Comparison of ENCODE assay signal across 10 cellular contexts in genomic region chr15:35481992-35482391, GRCh38.
DNase-seq lines count a peak whose midpoint lies in the region; ATAC-seq and TF ChIP-seq lines count a peak whose summit lies in the region.
"Had no signal": no experiment of that assay in that cellular context is flagged by ENCODE, and none has a peak within 500 bp of the region (broad histone marks: within the 10 kb centered on the region; RNA-seq: fewer than 3 reads in every experiment).

No MANE protein-coding gene starts in this region.

- no peaks in the 10 kb centered on the region for H3K27me3 ChIP-seq in SJCRH30
- no peaks in the 10 kb centered on the region for H3K27me3 ChIP-seq in thyroid gland
- H3K27me3 ChIP-seq in uterus, result no peaks in the 10 kb centered on the region

- no peaks in the 10 kb centered on the region for H3K36me3 ChIP-seq in SJCRH30
- H3K36me3 ChIP-seq in thyroid gland, result no peaks in the 10 kb centered on the region
- no peaks in the 10 kb centered on the region for H3K36me3 ChIP-seq in uterus

- TF ChIP-seq POLR2A in thyroid gland (IDR thresholded peaks at IDR 0.05) (no peak), uterus (IDR thresholded peaks at IDR 0.05) (no peak)

- DNase-seq in activated naive CD4-positive, alpha-beta T cell treated with anti-CD3 and anti-CD28 coated beads for 36 hours, result peak; percentile 26
- no peak for DNase-seq in activated naive CD4-positive, alpha-beta T cell (lab: John Stamatoyannopoulos, UW)
- DNase-seq in SJCRH30 (peak; percentile 69 to 76), fibroblast of the aortic adventitia (ENCODE audit: low read depth) (peak; percentile 90), thyroid gland (peak; percentile 3 to 22), uterus (no peak)
- no peak for DNase-seq in activated CD4-positive, alpha-beta T cell treated with anti-CD3 and anti-CD28 coated beads, Interleukin-2, amount 10 ng/mL, durations not matched to agents 7 days and 5 days
- DNase-seq: head of caudate nucleus had no signal

- no peak for ATAC-seq in HG03520 (IDR thresholded peaks at IDR 0.05; ENCODE audit: unreplicated experiment)

- no peak overlapping the region for H3K27ac ChIP-seq in SJCRH30
- no peak overlapping the region for H3K27ac ChIP-seq in thyroid gland
- no peak overlapping the region for H3K27ac ChIP-seq in uterus
- H3K27ac ChIP-seq: C4-2B had no signal

- H3K36me3 Mint-ChIP-seq in activated naive CD4-positive, alpha-beta T cell treated with anti-CD3 and anti-CD28 coated beads for 36 hours (ENCODE audit: low read depth), result peaks cover 20% of the 10 kb centered on the region
- peaks cover 10% of the 10 kb centered on the region for H3K36me3 Mint-ChIP-seq in activated CD4-positive, alpha-beta T cell treated with anti-CD3 and anti-CD28 coated beads, Interleukin-2, amount 10 ng/mL, durations not matched to agents 7 days and 5 days (ENCODE audit: low read depth)

- H3K4me1 Mint-ChIP-seq in activated naive CD4-positive, alpha-beta T cell treated with anti-CD3 and anti-CD28 coated beads for 36 hours (ENCODE audit: low read depth), result peaks cover 3% of the 10 kb centered on the region
- H3K4me1 Mint-ChIP-seq in activated CD4-positive, alpha-beta T cell treated with anti-CD3 and anti-CD28 coated beads, Interleukin-2, amount 10 ng/mL, durations not matched to agents 7 days and 5 days, result no peaks in the 10 kb centered on the region

- POLR2A ChIA-PET in activated CD4-positive, alpha-beta T cell treated with anti-CD3 and anti-CD28 coated beads, Interleukin-2, amount 10 ng/mL, durations not matched to agents 7 days and 5 days (lab: Charles Lee), result no interaction called here

- 61 to 64% methylated on average over 2 of the region's 2 CpGs for WGBS in thyroid gland, 2 donors

- no peak for TF ChIP-seq CTCF in fibroblast of the aortic adventitia (IDR thresholded peaks at IDR 0.05; ENCODE audit: insufficient read depth, low read length)
- TF ChIP-seq CTCF in thyroid gland (IDR thresholded peaks at IDR 0.05), result no peak
- no peak for TF ChIP-seq CTCF in uterus (IDR thresholded peaks at IDR 0.05)

- H3K9me3 Mint-ChIP-seq in activated naive CD4-positive, alpha-beta T cell treated with anti-CD3 and anti-CD28 coated beads for 36 hours, result peaks cover 10% of the 10 kb centered on the region
- H3K9me3 Mint-ChIP-seq in activated CD4-positive, alpha-beta T cell treated with anti-CD3 and anti-CD28 coated beads, Interleukin-2, amount 10 ng/mL, durations not matched to agents 7 days and 5 days, result peaks cover 10% of the 10 kb centered on the region

- CTCF ChIA-PET in activated naive CD4-positive, alpha-beta T cell treated with anti-CD3 and anti-CD28 coated beads for 36 hours (lab: Charles Lee), result no interaction called here
- CTCF ChIA-PET in activated CD4-positive, alpha-beta T cell treated with anti-CD3 and anti-CD28 coated beads, Interleukin-2, amount 10 ng/mL, durations not matched to agents 7 days and 5 days (lab: Charles Lee), result no interaction called here

- intact Hi-C loops in activated naive CD4-positive, alpha-beta T cell treated with anti-CD3 and anti-CD28 coated beads for 36 hours (cut with micrococcal nuclease), result no loop called here
- intact Hi-C loops in thyroid gland (cut with DNase I) (no loop called here), uterus (cut with DNase I; ENCODE audit: low total_unique reads) (no loop called here)

- no peaks in the 10 kb centered on the region for H3K9me3 ChIP-seq in SJCRH30 (replicated peaks)
- H3K9me3 ChIP-seq in thyroid gland, result no peaks in the 10 kb centered on the region
- H3K9me3 ChIP-seq in uterus, result no peaks in the 10 kb centered on the region

- H3K27ac Mint-ChIP-seq in activated naive CD4-positive, alpha-beta T cell treated with anti-CD3 and anti-CD28 coated beads for 36 hours, result no peak overlapping the region
- H3K27ac Mint-ChIP-seq in activated CD4-positive, alpha-beta T cell treated with anti-CD3 and anti-CD28 coated beads, Interleukin-2, amount 10 ng/mL, durations not matched to agents 7 days and 5 days, result no peak overlapping the region

- no peak overlapping the region for H3K4me3 Mint-ChIP-seq in activated naive CD4-positive, alpha-beta T cell treated with anti-CD3 and anti-CD28 coated beads for 36 hours
- H3K4me3 Mint-ChIP-seq in activated CD4-positive, alpha-beta T cell treated with anti-CD3 and anti-CD28 coated beads, Interleukin-2, amount 10 ng/mL, durations not matched to agents 7 days and 5 days, result no peak overlapping the region

- H3K4me3 ChIP-seq in SJCRH30 (no peak overlapping the region), fibroblast of the aortic adventitia (ENCODE audit: low read depth, low read length) (no peak overlapping the region), thyroid gland (replicated peaks in 1 of 3) (no peak overlapping the region), uterus (no peak overlapping the region)

- H3K27me3 Mint-ChIP-seq in activated naive CD4-positive, alpha-beta T cell treated with anti-CD3 and anti-CD28 coated beads for 36 hours (ENCODE audit: low read depth), result no peaks in the 10 kb centered on the region
- H3K27me3 Mint-ChIP-seq in activated CD4-positive, alpha-beta T cell treated with anti-CD3 and anti-CD28 coated beads, Interleukin-2, amount 10 ng/mL, durations not matched to agents 7 days and 5 days, result no peaks in the 10 kb centered on the region

- H3K4me1 ChIP-seq in SJCRH30, result peaks cover 12% of the 10 kb centered on the region
- H3K4me1 ChIP-seq in thyroid gland, result no peaks in the 10 kb centered on the region
- peaks cover 0 to 5% of the 10 kb centered on the region in 2 donors for H3K4me1 ChIP-seq in uterus

Comparison
In these comparisons a context has a peak if more than half of its experiments do, and no peak if none do; other contexts are left out.
1. DNase-seq: peak in activated naive CD4-positive, alpha-beta T cell treated with anti-CD3 and anti-CD28 coated beads for 36 hours (single experiment), SJCRH30 (2 of 2), fibroblast of the aortic adventitia (single experiment) and thyroid gland (2 of 2); none in activated naive CD4-positive, alpha-beta T cell (0 of 4), activated CD4-positive, alpha-beta T cell treated with anti-CD3 and anti-CD28 coated beads, Interleukin-2, amount 10 ng/mL, durations not matched to agents 7 days and 5 days (single experiment) and uterus (0 of 2).